ENCODE assay signal across 1 cellular context in the genomic region with DNA sequence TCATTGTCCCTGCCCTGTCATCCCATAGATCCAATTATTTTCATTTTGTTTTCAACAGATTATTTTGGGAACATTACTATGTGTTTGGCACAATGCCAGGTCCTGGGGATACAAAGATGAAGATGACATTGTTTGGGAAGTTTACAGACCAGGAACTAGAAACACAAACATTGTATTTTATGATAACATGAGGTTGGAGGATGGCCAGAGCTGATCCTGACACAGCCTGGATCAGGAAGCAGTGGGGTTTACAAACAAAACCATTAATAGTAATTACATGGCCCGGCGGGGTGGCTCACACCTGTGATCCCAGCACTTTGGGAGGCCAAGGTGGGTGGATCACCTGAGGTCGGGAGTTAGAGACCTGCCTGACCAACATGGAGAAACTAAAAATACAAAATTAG.
A peak's percentile ranks its signal among the peaks of the same experiment; 100 is the strongest.
TF ChIP-seq lines count a peak whose summit lies in the region.

No MANE protein-coding gene starts in this region.

TF ChIP-seq in HepG2, 621 proteins besides CTCF, POLR2A, EP300 and RAD21 (continued from another document):
- TF ChIP-seq, protein P1, sequence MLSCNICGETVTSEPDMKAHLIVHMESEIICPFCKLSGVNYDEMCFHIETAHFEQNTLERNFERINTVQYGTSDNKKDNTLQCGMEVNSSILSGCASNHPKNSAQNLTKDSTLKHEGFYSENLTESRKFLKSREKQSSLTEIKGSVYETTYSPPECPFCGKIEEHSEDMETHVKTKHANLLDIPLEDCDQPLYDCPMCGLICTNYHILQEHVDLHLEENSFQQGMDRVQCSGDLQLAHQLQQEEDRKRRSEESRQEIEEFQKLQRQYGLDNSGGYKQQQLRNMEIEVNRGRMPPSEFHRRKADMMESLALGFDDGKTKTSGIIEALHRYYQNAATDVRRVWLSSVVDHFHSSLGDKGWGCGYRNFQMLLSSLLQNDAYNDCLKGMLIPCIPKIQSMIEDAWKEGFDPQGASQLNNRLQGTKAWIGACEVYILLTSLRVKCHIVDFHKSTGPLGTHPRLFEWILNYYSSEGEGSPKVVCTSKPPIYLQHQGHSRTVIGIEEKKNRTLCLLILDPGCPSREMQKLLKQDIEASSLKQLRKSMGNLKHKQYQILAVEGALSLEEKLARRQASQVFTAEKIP (CRISPR knock-in tag; IDR thresholded peaks at IDR 0.05; ENCODE audit: borderline replicate concordance), result no peak
- TF ChIP-seq, protein P2, sequence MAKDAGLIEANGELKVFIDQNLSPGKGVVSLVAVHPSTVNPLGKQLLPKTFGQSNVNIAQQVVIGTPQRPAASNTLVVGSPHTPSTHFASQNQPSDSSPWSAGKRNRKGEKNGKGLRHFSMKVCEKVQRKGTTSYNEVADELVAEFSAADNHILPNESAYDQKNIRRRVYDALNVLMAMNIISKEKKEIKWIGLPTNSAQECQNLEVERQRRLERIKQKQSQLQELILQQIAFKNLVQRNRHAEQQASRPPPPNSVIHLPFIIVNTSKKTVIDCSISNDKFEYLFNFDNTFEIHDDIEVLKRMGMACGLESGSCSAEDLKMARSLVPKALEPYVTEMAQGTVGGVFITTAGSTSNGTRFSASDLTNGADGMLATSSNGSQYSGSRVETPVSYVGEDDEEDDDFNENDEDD (CRISPR knock-in tag; IDR thresholded peaks at IDR 0.05; ENCODE audit: borderline replicate concordance), result no peak
- TF ChIP-seq ZNF136 (CRISPR knock-in tag; IDR thresholded peaks at IDR 0.05; ENCODE audit: low read depth) (no peak), THAP11 (CRISPR knock-in tag; IDR thresholded peaks at IDR 0.05) (no peak), ZSCAN12 (CRISPR knock-in tag; IDR thresholded peaks at IDR 0.05) (no peak), GATAD2A (CRISPR knock-in tag; IDR thresholded peaks at IDR 0.05) (no peak; the same call in none of the 2 replicates), NR2F2 (IDR thresholded peaks at IDR 0.05; ENCODE audit: borderline replicate concordance, low read depth) (no peak), ZNF749 (CRISPR knock-in tag; IDR thresholded peaks at IDR 0.05; ENCODE audit: borderline replicate concordance) (no peak), ELF1 (CRISPR knock-in tag; IDR thresholded peaks at IDR 0.05) (peak; percentile 43; the same call in 1 of the 2 replicates), SMAD3 (CRISPR knock-in tag; IDR thresholded peaks at IDR 0.05) (no peak), TRIM24 (CRISPR knock-in tag; IDR thresholded peaks at IDR 0.05) (no peak), ZBTB38 (CRISPR knock-in tag; IDR thresholded peaks at IDR 0.05) (0 out of 2 replicates have a peak, but pooled peaks have one; percentile 60), ZNF678 (CRISPR knock-in tag; IDR thresholded peaks at IDR 0.05) (no peak), ZNF775 (CRISPR knock-in tag; IDR thresholded peaks at IDR 0.05; ENCODE audit: borderline replicate concordance) (no peak), RBFOX2 (IDR thresholded peaks at IDR 0.05; ENCODE audit: low read depth, low read length) (no peak), ZNF850 (CRISPR knock-in tag; conservative IDR thresholded peaks at IDR 0.05) (no peak), TARDBP (CRISPR knock-in tag; IDR thresholded peaks at IDR 0.05) (no peak), CENPT (CRISPR knock-in tag; IDR thresholded peaks at IDR 0.05; ENCODE audit: low read depth) (no peak), ZNF335 (CRISPR knock-in tag; IDR thresholded peaks at IDR 0.05) (no peak), HNF4A (CRISPR knock-in tag; IDR thresholded peaks at IDR 0.05) (no peak), SALL1 (CRISPR knock-in tag; IDR thresholded peaks at IDR 0.05) (peak; percentile 49), SSRP1 (CRISPR knock-in tag; IDR thresholded peaks at IDR 0.05) (no peak), DMAP1 (CRISPR knock-in tag; IDR thresholded peaks at IDR 0.05) (0 out of 2 replicates have a peak, but pooled peaks have one; percentile 12), ZFYVE20 (CRISPR knock-in tag; IDR thresholded peaks at IDR 0.05; ENCODE audit: borderline replicate concordance, low read depth) (no peak), ZFP41 (CRISPR knock-in tag; IDR thresholded peaks at IDR 0.05; ENCODE audit: borderline replicate concordance) (no peak), FOXK1 (CRISPR knock-in tag; IDR thresholded peaks at IDR 0.05; ENCODE audit: borderline replicate concordance, low read depth) (no peak), ATAD3A (CRISPR knock-in tag; IDR thresholded peaks at IDR 0.05) (no peak), TCF12 (IDR thresholded peaks at IDR 0.05) (no peak), TCF12 (CRISPR knock-in tag; IDR thresholded peaks at IDR 0.05) (no peak), ZMYM2 (CRISPR knock-in tag; IDR thresholded peaks at IDR 0.05) (no peak), ZMAT3 (CRISPR knock-in tag; conservative IDR thresholded peaks at IDR 0.05) (no peak), TEAD3 (CRISPR knock-in tag; optimal IDR thresholded peaks at IDR 0.05; ENCODE audit: borderline replicate concordance) (no peak), SMARCE1 (IDR thresholded peaks at IDR 0.05; ENCODE audit: borderline replicate concordance) (no peak)
- TF ChIP-seq, protein P3, sequence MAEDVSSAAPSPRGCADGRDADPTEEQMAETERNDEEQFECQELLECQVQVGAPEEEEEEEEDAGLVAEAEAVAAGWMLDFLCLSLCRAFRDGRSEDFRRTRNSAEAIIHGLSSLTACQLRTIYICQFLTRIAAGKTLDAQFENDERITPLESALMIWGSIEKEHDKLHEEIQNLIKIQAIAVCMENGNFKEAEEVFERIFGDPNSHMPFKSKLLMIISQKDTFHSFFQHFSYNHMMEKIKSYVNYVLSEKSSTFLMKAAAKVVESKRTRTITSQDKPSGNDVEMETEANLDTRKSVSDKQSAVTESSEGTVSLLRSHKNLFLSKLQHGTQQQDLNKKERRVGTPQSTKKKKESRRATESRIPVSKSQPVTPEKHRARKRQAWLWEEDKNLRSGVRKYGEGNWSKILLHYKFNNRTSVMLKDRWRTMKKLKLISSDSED (CRISPR knock-in tag; IDR thresholded peaks at IDR 0.05), result no peak
- TF ChIP-seq, protein P4, sequence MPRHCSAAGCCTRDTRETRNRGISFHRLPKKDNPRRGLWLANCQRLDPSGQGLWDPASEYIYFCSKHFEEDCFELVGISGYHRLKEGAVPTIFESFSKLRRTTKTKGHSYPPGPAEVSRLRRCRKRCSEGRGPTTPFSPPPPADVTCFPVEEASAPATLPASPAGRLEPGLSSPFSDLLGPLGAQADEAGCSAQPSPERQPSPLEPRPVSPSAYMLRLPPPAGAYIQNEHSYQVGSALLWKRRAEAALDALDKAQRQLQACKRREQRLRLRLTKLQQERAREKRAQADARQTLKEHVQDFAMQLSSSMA (CRISPR knock-in tag; IDR thresholded peaks at IDR 0.05), result no peak
- TF ChIP-seq, protein P5, sequence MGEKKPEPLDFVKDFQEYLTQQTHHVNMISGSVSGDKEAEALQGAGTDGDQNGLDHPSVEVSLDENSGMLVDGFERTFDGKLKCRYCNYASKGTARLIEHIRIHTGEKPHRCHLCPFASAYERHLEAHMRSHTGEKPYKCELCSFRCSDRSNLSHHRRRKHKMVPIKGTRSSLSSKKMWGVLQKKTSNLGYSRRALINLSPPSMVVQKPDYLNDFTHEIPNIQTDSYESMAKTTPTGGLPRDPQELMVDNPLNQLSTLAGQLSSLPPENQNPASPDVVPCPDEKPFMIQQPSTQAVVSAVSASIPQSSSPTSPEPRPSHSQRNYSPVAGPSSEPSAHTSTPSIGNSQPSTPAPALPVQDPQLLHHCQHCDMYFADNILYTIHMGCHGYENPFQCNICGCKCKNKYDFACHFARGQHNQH (CRISPR knock-in tag; IDR thresholded peaks at IDR 0.05), result peak; percentile 36; the same call in 1 of the 2 replicates
- TF ChIP-seq, protein P6, sequence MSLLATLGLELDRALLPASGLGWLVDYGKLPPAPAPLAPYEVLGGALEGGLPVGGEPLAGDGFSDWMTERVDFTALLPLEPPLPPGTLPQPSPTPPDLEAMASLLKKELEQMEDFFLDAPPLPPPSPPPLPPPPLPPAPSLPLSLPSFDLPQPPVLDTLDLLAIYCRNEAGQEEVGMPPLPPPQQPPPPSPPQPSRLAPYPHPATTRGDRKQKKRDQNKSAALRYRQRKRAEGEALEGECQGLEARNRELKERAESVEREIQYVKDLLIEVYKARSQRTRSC (CRISPR knock-in tag; IDR thresholded peaks at IDR 0.05; ENCODE audit: low read depth), result no peak
- TF ChIP-seq, protein P7, sequence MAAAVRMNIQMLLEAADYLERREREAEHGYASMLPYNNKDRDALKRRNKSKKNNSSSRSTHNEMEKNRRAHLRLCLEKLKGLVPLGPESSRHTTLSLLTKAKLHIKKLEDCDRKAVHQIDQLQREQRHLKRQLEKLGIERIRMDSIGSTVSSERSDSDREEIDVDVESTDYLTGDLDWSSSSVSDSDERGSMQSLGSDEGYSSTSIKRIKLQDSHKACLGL (CRISPR knock-in tag; IDR thresholded peaks at IDR 0.05), result no peak
- TF ChIP-seq, protein P8, sequence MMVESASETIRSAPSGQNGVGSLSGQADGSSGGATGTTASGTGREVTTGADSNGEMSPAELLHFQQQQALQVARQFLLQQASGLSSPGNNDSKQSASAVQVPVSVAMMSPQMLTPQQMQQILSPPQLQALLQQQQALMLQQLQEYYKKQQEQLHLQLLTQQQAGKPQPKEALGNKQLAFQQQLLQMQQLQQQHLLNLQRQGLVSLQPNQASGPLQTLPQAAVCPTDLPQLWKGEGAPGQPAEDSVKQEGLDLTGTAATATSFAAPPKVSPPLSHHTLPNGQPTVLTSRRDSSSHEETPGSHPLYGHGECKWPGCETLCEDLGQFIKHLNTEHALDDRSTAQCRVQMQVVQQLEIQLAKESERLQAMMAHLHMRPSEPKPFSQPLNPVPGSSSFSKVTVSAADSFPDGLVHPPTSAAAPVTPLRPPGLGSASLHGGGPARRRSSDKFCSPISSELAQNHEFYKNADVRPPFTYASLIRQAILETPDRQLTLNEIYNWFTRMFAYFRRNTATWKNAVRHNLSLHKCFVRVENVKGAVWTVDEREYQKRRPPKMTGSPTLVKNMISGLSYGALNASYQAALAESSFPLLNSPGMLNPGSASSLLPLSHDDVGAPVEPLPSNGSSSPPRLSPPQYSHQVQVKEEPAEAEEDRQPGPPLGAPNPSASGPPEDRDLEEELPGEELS (CRISPR knock-in tag; IDR thresholded peaks at IDR 0.05), result peak; percentile 74
